In the genomic region with DNA sequence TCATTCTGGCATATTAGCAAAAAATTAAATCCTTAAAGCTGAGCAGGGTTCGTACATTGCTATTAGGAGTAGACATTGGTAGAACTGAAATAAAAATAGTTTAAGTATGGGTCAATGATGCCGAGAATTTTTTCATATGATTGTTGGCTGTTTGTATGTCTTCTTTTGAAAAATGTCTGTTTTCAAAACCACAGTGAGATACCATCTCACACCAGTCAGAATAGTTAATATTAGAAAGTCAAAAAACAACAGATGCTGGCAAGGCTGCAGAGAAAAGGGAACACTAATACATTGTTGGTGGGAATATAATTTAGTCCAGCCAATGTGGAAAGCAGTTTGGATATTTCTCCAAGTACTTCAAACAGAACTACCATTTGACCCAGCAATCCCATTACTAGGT, we compare ENCODE assay signal across 7 cellular contexts.
"Had no signal": no experiment of that assay in that cellular context is flagged by ENCODE, and none has a peak within 500 bp of the region (broad histone marks: within the 10 kb centered on the region; RNA-seq: fewer than 3 reads in every experiment).

No MANE protein-coding gene starts in this region.

- H3K27ac ChIP-seq: GM23248 had no signal

- DNase-seq: GM23248, GOT3, H7, IMR-90 had no signal

- ATAC-seq: HCT116, K562 had no signal

- H3K9me3 ChIP-seq: HAP-1 had no signal

- H3K4me3 ChIP-seq: GM23248, HAP-1, K562 had no signal

- H3K4me1 ChIP-seq: HAP-1 had no signal

- H3K36me3 ChIP-seq: HAP-1 had no signal
